In genomic region chr2:219358170-219359075, GRCh38 we compare ENCODE assay signal across 10 cellular contexts. TPM values are rescaled to one million over a fixed set of nuclear protein-coding genes. Genes with fewer than 3 reads are reported as not detected.
DNase-seq lines count a peak whose midpoint lies in the region; ATAC-seq and TF ChIP-seq lines count a peak whose summit lies in the region.
"Had no signal": no experiment of that assay in that cellular context is flagged by ENCODE, and none has a peak within 500 bp of the region (broad histone marks: within the 10 kb centered on the region; RNA-seq: fewer than 3 reads in every experiment).

No MANE protein-coding gene starts in this region.

- ATAC-seq in activated T-helper 17 cell treated with anti-CD3 and anti-CD28 coated beads, Interleukin-2, amount 50 U/mL, for 72 hours (replicated peaks): peak; percentile 30
- peak; percentile 26 for ATAC-seq in left lobe of liver
- no peak for ATAC-seq in GM21786 (IDR thresholded peaks at IDR 0.05; ENCODE audit: unreplicated experiment)

- no peaks in the 10 kb centered on the region for H3K9me3 ChIP-seq in stomach
- H3K9me3 ChIP-seq: right lobe of liver had no signal

- H3K27me3 ChIP-seq in stomach: peaks cover 7 to 62% (median 38%) of the 10 kb centered on the region in 3 donors

- no peak overlapping the region for H3K27ac Mint-ChIP-seq in activated T-cell treated with anti-CD3 and anti-CD28 coated beads, Interleukin-2, amount 50 U/mL, for 24 hours
- no peak overlapping the region for H3K27ac Mint-ChIP-seq in activated T-helper 17 cell treated with anti-CD3 and anti-CD28 coated beads, Interleukin-2, amount 50 U/mL, for 72 hours

- no peak for DNase-seq in activated T-cell treated with anti-CD3 and anti-CD28 coated beads, Interleukin-2, amount 50 U/mL, for 24 hours
- no peak for DNase-seq in activated T-cell treated with anti-CD3 and anti-CD28 coated beads for 4 hours
- no peak for DNase-seq in left lobe of liver (ENCODE audit: low spot score)
- no peak for DNase-seq in stomach
- no peak for DNase-seq in NCI-H446 (lab: John Stamatoyannopoulos, UW)
- no peak for DNase-seq in inferior parietal cortex (ENCODE audit: extremely low spot score)
- DNase-seq: right lobe of liver had no signal

- H3K4me1 Mint-ChIP-seq in activated T-cell treated with anti-CD3 and anti-CD28 coated beads, Interleukin-2, amount 50 U/mL, for 24 hours (ENCODE audit: low read depth): peaks cover 8% of the 10 kb centered on the region
- H3K4me1 Mint-ChIP-seq in activated T-helper 17 cell treated with anti-CD3 and anti-CD28 coated beads, Interleukin-2, amount 50 U/mL, for 72 hours: no peaks in the 10 kb centered on the region

- intact Hi-C loops in stomach (cut with DNase I; ENCODE audit: low total_unique reads): no loop called here

- no peaks in the 10 kb centered on the region for H3K9me3 Mint-ChIP-seq in activated T-cell treated with anti-CD3 and anti-CD28 coated beads, Interleukin-2, amount 50 U/mL, for 24 hours
- H3K9me3 Mint-ChIP-seq in activated T-helper 17 cell treated with anti-CD3 and anti-CD28 coated beads, Interleukin-2, amount 50 U/mL, for 72 hours: no peaks in the 10 kb centered on the region

- no peaks in the 10 kb centered on the region for H3K36me3 ChIP-seq in stomach
- H3K36me3 ChIP-seq: right lobe of liver had no signal

- H3K4me1 ChIP-seq in stomach: peaks cover 0 to 14% (median 9%) of the 10 kb centered on the region in 4 donors

- peak overlapping the region in 3 of 4 donors; percentile 8 to 27 (median 15) for H3K4me3 ChIP-seq in stomach
- H3K4me3 ChIP-seq: right lobe of liver had no signal

- TF ChIP-seq POLR2A in stomach (IDR thresholded peaks at IDR 0.05): no peak

- 4 to 10% (median 6%) methylated on average over 31 to 66 of the region's 66 CpGs for WGBS in stomach, 5 donors

- TF ChIP-seq EP300 in stomach (IDR thresholded peaks at IDR 0.05): no peak

- peak overlapping the region; percentile 28 for H3K4me3 Mint-ChIP-seq in activated T-cell treated with anti-CD3 and anti-CD28 coated beads, Interleukin-2, amount 50 U/mL, for 24 hours
- H3K4me3 Mint-ChIP-seq in activated T-helper 17 cell treated with anti-CD3 and anti-CD28 coated beads, Interleukin-2, amount 50 U/mL, for 72 hours: no peak overlapping the region

- TF ChIP-seq CTCF in stomach (IDR thresholded peaks at IDR 0.05): no peak

- H3K36me3 Mint-ChIP-seq in activated T-cell treated with anti-CD3 and anti-CD28 coated beads, Interleukin-2, amount 50 U/mL, for 24 hours (ENCODE audit: low read depth): no peaks in the 10 kb centered on the region
- H3K36me3 Mint-ChIP-seq in activated T-helper 17 cell treated with anti-CD3 and anti-CD28 coated beads, Interleukin-2, amount 50 U/mL, for 72 hours (ENCODE audit: low read depth): no peaks in the 10 kb centered on the region

- peaks cover 64% of the 10 kb centered on the region for H3K27me3 Mint-ChIP-seq in activated T-cell treated with anti-CD3 and anti-CD28 coated beads, Interleukin-2, amount 50 U/mL, for 24 hours
- peaks cover 39% of the 10 kb centered on the region for H3K27me3 Mint-ChIP-seq in activated T-helper 17 cell treated with anti-CD3 and anti-CD28 coated beads, Interleukin-2, amount 50 U/mL, for 72 hours

- no peak overlapping the region for H3K27ac ChIP-seq in stomach
- H3K27ac ChIP-seq: right lobe of liver, RWPE1 had no signal

RNA-seq across cellular contexts. Expression of gene RESP18, which starts 25.9 kb away (rescaled TPM):
- total RNA-seq in activated T-helper 17 cell treated with anti-CD3 and anti-CD28 coated beads, Interleukin-2, amount 50 U/mL, for 72 hours: not detected
- total RNA-seq in left lobe of liver: not detected
- total RNA-seq in stomach: not detected
- not detected for polyA plus RNA-seq in stomach
- total RNA-seq: right lobe of liver had no signal

RNA-seq across cellular contexts. Expression of gene DNPEP, which starts 29.3 kb away (rescaled TPM):
- 10 to 100 TPM; 80.9 to 99.6 TPM for total RNA-seq in activated T-helper 17 cell treated with anti-CD3 and anti-CD28 coated beads, Interleukin-2, amount 50 U/mL, for 72 hours
- 37.4 TPM for total RNA-seq in left lobe of liver
- total RNA-seq in stomach: 100 to 1,000 TPM in 1 of 5 donors, 10 to 100 TPM in 4; 32.7 to 147 (median 46.4) TPM
- polyA plus RNA-seq in stomach: 100 to 1,000 TPM in 2 of 3 donors, 10 to 100 TPM in 1; 69.2 to 114 (median 105) TPM

RNA-seq across cellular contexts. Expression of gene PTPRN, which starts 49.2 kb away (rescaled TPM):
- total RNA-seq in activated T-helper 17 cell treated with anti-CD3 and anti-CD28 coated beads, Interleukin-2, amount 50 U/mL, for 72 hours: 1 to 10 TPM in 1 of 2 donors, under 1 TPM in 1; 0.67 to 6.3 TPM
- not detected for total RNA-seq in left lobe of liver
- 10 to 100 TPM in 1 of 5 donors, 1 to 10 TPM in 3, not detected in 1; 2.8 to 11.3 (median 7.4) TPM for total RNA-seq in stomach
- 1 to 10 TPM; 1.1 to 3.6 (median 1.5) TPM for polyA plus RNA-seq in stomach

RNA-seq across cellular contexts. Expression of gene DES, which starts 59.8 kb away (rescaled TPM):
- total RNA-seq in activated T-helper 17 cell treated with anti-CD3 and anti-CD28 coated beads, Interleukin-2, amount 50 U/mL, for 72 hours: not detected
- total RNA-seq in left lobe of liver (1.8 TPM), stomach (1,000 to 10,000 TPM; 1,078 to 5,539 (median 2,913) TPM)
- 100 to 1,000 TPM; 122 to 803 (median 204) TPM for polyA plus RNA-seq in stomach
